Comparison of ENCODE assay signal across 8 cellular contexts in genomic region chr6:53544500-53545308, GRCh38. TPM values are rescaled to one million over a fixed set of nuclear protein-coding genes. Genes with fewer than 3 reads are reported as not detected.
DNase-seq lines count a peak whose midpoint lies in the region; TF ChIP-seq lines count a peak whose summit lies in the region.

GCLC (minus strand) TSS chr6:53545101; CDS start chr6:53544645, 456 bp downstream.

- intact Hi-C loops in stomach (cut with DNase I; ENCODE audit: low total_unique reads), result no loop called here

- peaks cover 42 to 71% (median 57%) of the 10 kb centered on the region in 4 donors for H3K4me1 ChIP-seq in stomach

- DNase-seq in ELR (ENCODE audit: low read depth) (peak; percentile 95), GOT3 (lab: John Stamatoyannopoulos, UW) (peak; percentile 81), LNCaP clone FGC (ENCODE audit: low read depth) (peak; percentile 80), fibroblast of the conjunctiva (ENCODE audit: low read depth) (peak; percentile 87), stomach (peak; percentile 96)
- DNase-seq in activated effector memory CD4-positive, alpha-beta T cell treated with Interleukin-2 at 50 U/mL for 16 hours, result peak; percentile 82

- TF ChIP-seq EP300 in neural cell (conservative IDR thresholded peaks at IDR 0.05; ENCODE audit: poor library complexity, severe bottlenecking) (peak; percentile 43), stomach (IDR thresholded peaks at IDR 0.05) (no peak)

- H3K4me3 ChIP-seq in LNCaP clone FGC (ENCODE audit: low read depth, low read length), result peak within 1 kb of the TSS; percentile 74
- peak within 1 kb of the TSS; percentile 97 for H3K4me3 ChIP-seq in neural cell (ENCODE audit: low read length)
- peak within 1 kb of the TSS; percentile 85 to 92 (median 90) for H3K4me3 ChIP-seq in stomach

- H3K27me3 ChIP-seq in neural cell (ENCODE audit: insufficient read depth, low read depth, low read length), result no peaks in the 10 kb centered on the region
- H3K27me3 ChIP-seq in stomach, result no peaks in the 10 kb centered on the region

- H3K9me3 ChIP-seq in neural cell (ENCODE audit: low read length) (no peaks in the 10 kb centered on the region), stomach (no peaks in the 10 kb centered on the region)

- peak; percentile 69 for TF ChIP-seq CTCF in LNCaP clone FGC (IDR thresholded peaks at IDR 0.05; ENCODE audit: control insufficient read depth, extremely low read depth, insufficient read depth)
- TF ChIP-seq CTCF in neural cell (IDR thresholded peaks at IDR 0.05; ENCODE audit: poor library complexity, severe bottlenecking), result peak; percentile 89
- TF ChIP-seq CTCF in stomach (IDR thresholded peaks at IDR 0.05), result peak in 5 of 7 experiments; percentile 5 to 77 (median 43)

- no peaks in the 10 kb centered on the region for H3K9me2 ChIP-seq in neural cell (ENCODE audit: insufficient read depth, low read length)

- peak within 1 kb of the TSS; percentile 69 for H3K9ac ChIP-seq in neural cell (ENCODE audit: low read length)

- peak; percentile 48 for TF ChIP-seq RAD21 in neural cell (conservative IDR thresholded peaks at IDR 0.05)

- H3K4me2 ChIP-seq in neural cell (ENCODE audit: low read length), result peak within 1 kb of the TSS; percentile 93

- peak within 1 kb of the TSS; percentile 81 for H2AFZ ChIP-seq in neural cell (ENCODE audit: low read depth, low read length)

- H3K36me3 ChIP-seq in neural cell (ENCODE audit: insufficient read depth, low read length), result no peaks in the 10 kb centered on the region
- H3K36me3 ChIP-seq in stomach, result peaks cover 0 to 5% (median 0%) of the 10 kb centered on the region in 4 donors

- H3K27ac ChIP-seq in neural cell (ENCODE audit: low read length) (peak within 1 kb of the TSS; percentile 36), stomach (peak within 1 kb of the TSS; percentile 90 to 99 (median 96))

- no peaks in the 10 kb centered on the region for H3F3A ChIP-seq in neural cell (ENCODE audit: insufficient read depth, low read length, poor library complexity, severe bottlenecking)

- WGBS in stomach, 5 donors, result 0 to 2% (median 0%) methylated on average over 45 to 100 of the region's 100 CpGs

- no peaks in the 10 kb centered on the region for H4K20me1 ChIP-seq in neural cell (ENCODE audit: insufficient read depth)

- peak; percentile 87 for TF ChIP-seq POLR2A in Raji (IDR thresholded peaks at IDR 0.05; ENCODE audit: insufficient read depth, low read depth, low read length)
- peak in 2 of 4 donors; percentile 50 to 67 for TF ChIP-seq POLR2A in stomach (IDR thresholded peaks at IDR 0.05)

- H3K79me2 ChIP-seq in neural cell (replicated peaks; ENCODE audit: insufficient read depth, low read length), result no peaks in the 10 kb centered on the region

TF ChIP-seq in neural cell, 6 proteins besides CTCF, POLR2A, EP300 and RAD21:
- TF ChIP-seq TAF1 (IDR thresholded peaks at IDR 0.05; ENCODE audit: low read depth), result peak; percentile 17
- TF ChIP-seq EZH2 (IDR thresholded peaks at IDR 0.05; ENCODE audit: borderline replicate concordance, insufficient read depth, low read length, poor library complexity, severe bottlenecking), result no peak
- peak; percentile 30 for TF ChIP-seq REST (IDR thresholded peaks at IDR 0.05; ENCODE audit: borderline replicate concordance)
- peak; percentile 28 for TF ChIP-seq POLR2AphosphoS5 (IDR thresholded peaks at IDR 0.05)
- TF ChIP-seq SMC3 (conservative IDR thresholded peaks at IDR 0.05; ENCODE audit: poor library complexity), result peak; percentile 50
- peak; percentile 96 for TF ChIP-seq MXI1 (conservative IDR thresholded peaks at IDR 0.05; ENCODE audit: poor library complexity, severe bottlenecking)

RNA-seq across cellular contexts. Expression of gene GCLC, which starts in this region (rescaled TPM):
- 10.4 and 17.7 TPM in 2 replicates for polyA plus RNA-seq in neural cell
- 17.4 and 18.7 TPM in 2 replicates for polyA minus RNA-seq in neural cell
- 100 to 1,000 TPM in 2 of 5 donors, 10 to 100 TPM in 2, 1 to 10 TPM in 1; 9.3 to 176 (median 99.1) TPM for total RNA-seq in stomach
- polyA plus RNA-seq in stomach, result 10 to 100 TPM; 17.7 to 33.0 (median 19.5) TPM

Comparison
In these comparisons a context has a peak if more than half of its experiments do, and no peak if none do; other contexts are left out.
1. Peak in every context shown above with its lines: DNase-seq, H3K4me3 ChIP-seq and H3K27ac ChIP-seq.